In genomic region chr14:21383848-21384493, GRCh38 we compare ENCODE assay signal across 8 cellular contexts. TPM values are rescaled to one million over a fixed set of nuclear protein-coding genes. Genes with fewer than 3 reads are reported as not detected.
DNase-seq lines count a peak whose midpoint lies in the region; ATAC-seq and TF ChIP-seq lines count a peak whose summit lies in the region.

Gene SUPT16H, minus strand, starts transcription at chr14:21384019. Its CDS starts 92 bp downstream, at chr14:21383927.

- H3K4me3 ChIP-seq in osteoblast (ENCODE audit: insufficient read depth, low read length) (peak within 1 kb of the TSS; percentile 92), thoracic aorta (peak within 1 kb of the TSS; percentile 75)

- H3K27ac Mint-ChIP-seq in activated naive CD8-positive, alpha-beta T cell, result peak within 1 kb of the TSS; percentile 100

- H3K27ac ChIP-seq in osteoblast (ENCODE audit: low read depth, low read length) (peak within 1 kb of the TSS; percentile 100), thoracic aorta (peak within 1 kb of the TSS; percentile 94 to 95)

- H3K36me3 Mint-ChIP-seq in activated naive CD8-positive, alpha-beta T cell, result peaks cover 10% of the 10 kb centered on the region

- TF ChIP-seq CTCF in GM10248 (IDR thresholded peaks at IDR 0.05; ENCODE audit: control extremely low read depth, extremely low read depth, low read depth, missing control alignments) (no peak), osteoblast (IDR thresholded peaks at IDR 0.05; ENCODE audit: extremely low read depth, low read depth, low read length) (no peak), thoracic aorta (IDR thresholded peaks at IDR 0.05) (no peak)

- H3K4me1 ChIP-seq in osteoblast (ENCODE audit: insufficient read depth, low read length), result peaks cover 20% of the 10 kb centered on the region
- peaks cover 21% of the 10 kb centered on the region in 2 donors for H3K4me1 ChIP-seq in thoracic aorta (ENCODE audit: control insufficient read depth in 1 of 2, low read depth in 2 of 2)

- CTCF ChIA-PET in GM10248 (lab: Yijun Ruan, JAX), result no interaction called here

- H2AFZ ChIP-seq in osteoblast (ENCODE audit: low read length), result peak within 1 kb of the TSS; percentile 86

- H3K79me2 ChIP-seq in osteoblast (ENCODE audit: insufficient read depth, low read length), result peaks cover 47% of the 10 kb centered on the region

- H3K4me2 ChIP-seq in osteoblast (ENCODE audit: insufficient read depth, low read length), result peak within 1 kb of the TSS; percentile 90

- peaks cover 41% of the 10 kb centered on the region for H3K4me1 Mint-ChIP-seq in activated naive CD8-positive, alpha-beta T cell (ENCODE audit: low read depth)

- H3K9me3 ChIP-seq in osteoblast (ENCODE audit: low read depth, low read length) (no peaks in the 10 kb centered on the region), thoracic aorta (no peaks in the 10 kb centered on the region)

- peak within 1 kb of the TSS; percentile 99 for H3K4me3 Mint-ChIP-seq in activated naive CD8-positive, alpha-beta T cell

- no peaks in the 10 kb centered on the region for H3K9me3 Mint-ChIP-seq in activated naive CD8-positive, alpha-beta T cell (ENCODE audit: low read depth)

- peak; percentile 90 for DNase-seq in GM10248 (ENCODE audit: extremely low spot score)
- DNase-seq in NCI-H1105 (lab: John Stamatoyannopoulos, UW), result peak; percentile 98
- peak; percentile 61 for DNase-seq in SKM-1 treated with dmso at 0.1 percent for 144 hours (lab: John Stamatoyannopoulos, UW; ENCODE audit: unreplicated experiment)
- peak; percentile 97 for DNase-seq in glomerular visceral epithelial cell (ENCODE audit: extremely low spot score)
- peak; percentile 93 for DNase-seq in osteoblast (ENCODE audit: insufficient read length, low spot score, missing footprints)
- peak; percentile 94 for DNase-seq in thoracic aorta (ENCODE audit: low spot score)

- H3K36me3 ChIP-seq in osteoblast (ENCODE audit: insufficient read depth, low read length) (peaks cover 27% of the 10 kb centered on the region), thoracic aorta (peaks cover 11% of the 10 kb centered on the region)

- POLR2A ChIA-PET in GM10248 (lab: Yijun Ruan, JAX), result interaction anchor here (0.6 to 1.5 kb wide), 6 partner anchors 9 to 127 kb away, joined by 3 to 8 read pairs (median 4); no protein-coding TSS in a partner anchor

- ATAC-seq in HG02623 (IDR thresholded peaks at IDR 0.05; ENCODE audit: unreplicated experiment) (peak; percentile 85), thoracic aorta (ENCODE audit: insufficient number of reproducible peaks, low FRiP score, low read depth) (peak; percentile 96)

- no peaks in the 10 kb centered on the region for H3K27me3 Mint-ChIP-seq in activated naive CD8-positive, alpha-beta T cell

- H3K27me3 ChIP-seq in osteoblast (ENCODE audit: insufficient read depth, low read length), result no peaks in the 10 kb centered on the region
- H3K27me3 ChIP-seq in thoracic aorta (replicated peaks; ENCODE audit: insufficient read depth), result no peaks in the 10 kb centered on the region

- peaks cover 10% of the 10 kb centered on the region for H4K20me1 ChIP-seq in osteoblast (ENCODE audit: insufficient read depth, low read length)

RNA-seq across cellular contexts. Expression of gene SUPT16H, which starts in this region (rescaled TPM):
- total RNA-seq in osteoblast (71.3 and 72.0 TPM in 2 replicates), thoracic aorta (10 to 100 TPM; 48.1 to 87.3 TPM)

Comparison
In these comparisons a context has a peak if more than half of its experiments do, and no peak if none do; other contexts are left out.
1. Peak in every context shown above with its lines: DNase-seq, ATAC-seq, H3K4me3 ChIP-seq and H3K27ac ChIP-seq.